In the genomic region with DNA sequence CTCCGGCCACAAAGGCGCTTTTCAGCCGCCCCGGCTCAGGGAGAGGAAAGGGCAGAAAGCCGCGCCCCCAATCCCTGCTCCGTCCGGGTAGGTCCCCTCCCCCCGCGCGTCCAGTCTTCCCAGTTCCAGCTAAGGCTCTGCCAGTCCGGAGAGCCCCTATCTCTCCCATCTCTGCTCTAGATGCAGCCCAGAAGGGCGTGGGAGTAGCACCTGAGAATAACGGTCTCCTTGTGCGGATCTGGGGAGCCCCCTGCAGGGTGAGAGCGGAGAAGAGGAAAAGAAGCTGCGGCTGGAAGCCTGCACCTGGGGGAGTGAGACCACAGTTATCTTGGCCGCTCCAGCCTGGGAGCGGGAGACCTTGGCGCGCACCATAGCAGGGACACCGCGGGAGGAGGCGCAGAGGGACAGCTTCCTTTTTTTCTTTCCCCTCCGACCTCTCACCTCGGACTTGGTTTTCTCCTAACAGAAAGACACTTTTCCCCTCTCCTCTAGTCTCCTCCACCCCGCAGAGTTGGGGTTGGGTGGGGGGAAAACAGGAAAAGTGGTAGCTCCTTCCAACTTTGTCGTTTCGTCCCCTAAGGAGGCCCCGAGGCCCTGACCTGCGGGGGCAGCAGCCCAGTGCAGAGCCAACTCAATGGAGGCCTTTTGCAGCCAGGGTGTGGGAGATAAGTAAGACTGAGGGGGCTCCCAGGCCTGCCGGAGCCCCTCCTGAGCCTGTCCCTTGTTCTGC, we compare ENCODE assay signal across 8 cellular contexts. TPM values are rescaled to one million over a fixed set of nuclear protein-coding genes. Genes with fewer than 3 reads are reported as not detected.
DNase-seq lines count a peak whose midpoint lies in the region; ATAC-seq, FAIRE-seq and TF ChIP-seq lines count a peak whose summit lies in the region.

No MANE protein-coding gene starts in this region.

- H3K36me3 Mint-ChIP-seq in activated T-helper 1 cell treated with anti-CD3 and anti-CD28 coated beads, Interleukin-12 subunit alpha, Interleukin-12 subunit beta, Interleukin-2, Interleukin-4 antibody, amounts not matched to agents 30 ng/mL and 10 ng/mL and 1 ng/mL, durations not matched to agents 14 hours and 24 hours and 36 hours (ENCODE audit: low read depth) = peaks cover 18% of the 10 kb centered on the region

- H3K27me3 ChIP-seq in OCI-LY1 (ENCODE audit: insufficient read depth, low read length) (no peaks in the 10 kb centered on the region; the same call in none of the 2 replicates), psoas muscle (ENCODE audit: insufficient read depth in 3 of 3, low read length in 2 of 3) (peaks cover 0 to 55% (median 24%) of the 10 kb centered on the region in 3 donors)

- FAIRE-seq in frontal cortex (lab: Jason Lieb, UNC) = no peak

- peaks cover 66% of the 10 kb centered on the region for H3K4me1 Mint-ChIP-seq in activated T-helper 1 cell treated with anti-CD3 and anti-CD28 coated beads, Interleukin-12 subunit alpha, Interleukin-12 subunit beta, Interleukin-2, Interleukin-4 antibody, amounts not matched to agents 30 ng/mL and 10 ng/mL and 1 ng/mL, durations not matched to agents 14 hours and 24 hours and 36 hours (ENCODE audit: low read depth)

- H3K4me3 ChIP-seq in OCI-LY1 (ENCODE audit: low read depth, low read length, poor library complexity, severe bottlenecking) = no peak overlapping the region
- H3K4me3 ChIP-seq in psoas muscle = peak overlapping the region; percentile 46

- H3K9me3 ChIP-seq in OCI-LY1 (ENCODE audit: low read length) = no peaks in the 10 kb centered on the region
- H3K9me3 ChIP-seq in psoas muscle = no peaks in the 10 kb centered on the region

- no peaks in the 10 kb centered on the region for H3K9me3 Mint-ChIP-seq in activated T-helper 1 cell treated with anti-CD3 and anti-CD28 coated beads, Interleukin-12 subunit alpha, Interleukin-12 subunit beta, Interleukin-2, Interleukin-4 antibody, amounts not matched to agents 30 ng/mL and 10 ng/mL and 1 ng/mL, durations not matched to agents 14 hours and 24 hours and 36 hours

- peak overlapping the region; percentile 45 for H3K4me3 Mint-ChIP-seq in activated T-helper 1 cell treated with anti-CD3 and anti-CD28 coated beads, Interleukin-12 subunit alpha, Interleukin-12 subunit beta, Interleukin-2, Interleukin-4 antibody, amounts not matched to agents 30 ng/mL and 10 ng/mL and 1 ng/mL, durations not matched to agents 14 hours and 24 hours and 36 hours

- H3K27ac Mint-ChIP-seq in activated T-helper 1 cell treated with anti-CD3 and anti-CD28 coated beads, Interleukin-12 subunit alpha, Interleukin-12 subunit beta, Interleukin-2, Interleukin-4 antibody, amounts not matched to agents 30 ng/mL and 10 ng/mL and 1 ng/mL, durations not matched to agents 14 hours and 24 hours and 36 hours = peak overlapping the region; percentile 61

- H3K9ac ChIP-seq in OCI-LY1 (ENCODE audit: low read length) = no peak overlapping the region

- TF ChIP-seq CTCF in OCI-LY1 (IDR thresholded peaks at IDR 0.05; ENCODE audit: low read length) = peak; percentile 33; the same call in 1 of the 2 replicates
- TF ChIP-seq CTCF in psoas muscle (IDR thresholded peaks at IDR 0.05) = no peak

- no peak overlapping the region for H3K27ac ChIP-seq in OCI-LY1 (ENCODE audit: low read depth, low read length, poor library complexity, severe bottlenecking)
- no peak overlapping the region for H3K27ac ChIP-seq in psoas muscle

- H3K4me2 ChIP-seq in OCI-LY1 (ENCODE audit: low read length) = no peak overlapping the region

- no peaks in the 10 kb centered on the region for H3K9me2 ChIP-seq in OCI-LY1 (ENCODE audit: low read depth, low read length)

- H3K27me3 Mint-ChIP-seq in activated T-helper 1 cell treated with anti-CD3 and anti-CD28 coated beads, Interleukin-12 subunit alpha, Interleukin-12 subunit beta, Interleukin-2, Interleukin-4 antibody, amounts not matched to agents 30 ng/mL and 10 ng/mL and 1 ng/mL, durations not matched to agents 14 hours and 24 hours and 36 hours (ENCODE audit: insufficient read depth) = peaks cover 55% of the 10 kb centered on the region

- DNase-seq in NCI-H1417 (lab: John Stamatoyannopoulos, UW) (peak; percentile 47 to 63 (median 59)), NCI-H1417 treated with DMSO at 0.1 percent for 48 hours (lab: John Stamatoyannopoulos, UW) (no peak), frontal cortex (ENCODE audit: low spot score in 2 of 2) (peak; percentile 69 to 70), psoas muscle (peak in 1 of 2 donors; percentile 43), SHP77 treated with DMSO at 0.1 percent for 48 hours (lab: John Stamatoyannopoulos, UW) (no peak), RKO (ENCODE audit: low spot score) (no peak)
- DNase-seq in activated T-helper 1 cell treated with anti-CD3 and anti-CD28 coated beads, Interleukin-12 subunit alpha, Interleukin-12 subunit beta, Interleukin-2, Interleukin-4 antibody, amounts not matched to agents 30 ng/mL and 10 ng/mL and 1 ng/mL, durations not matched to agents 14 hours and 24 hours and 36 hours (ENCODE audit: low spot score) = peak; percentile 39

- WGBS in psoas muscle, 3 donors = 16 to 24% (median 22%) methylated on average over 21 to 32 of the region's 32 CpGs

- ATAC-seq in psoas muscle = no peak

- H3K4me1 ChIP-seq in OCI-LY1 (ENCODE audit: insufficient read depth, low read length, severe bottlenecking) = peaks cover 27% of the 10 kb centered on the region
- H3K4me1 ChIP-seq in psoas muscle = peaks cover 22% of the 10 kb centered on the region

- intact Hi-C loops in activated T-helper 1 cell treated with anti-CD3 and anti-CD28 coated beads, Interleukin-12 subunit alpha, Interleukin-12 subunit beta, Interleukin-2, Interleukin-4 antibody, amounts not matched to agents 30 ng/mL and 10 ng/mL and 1 ng/mL, durations not matched to agents 14 hours and 24 hours and 36 hours (cut with micrococcal nuclease) = loop anchor here (1.0 to 5.0 kb wide), 4 partner anchors 28 to 250 kb away; a partner anchor contains a TSS
- intact Hi-C loops in psoas muscle (cut with DNase I) = no loop called here

- H3K36me3 ChIP-seq in OCI-LY1 (ENCODE audit: insufficient read depth, low read length) = peaks cover 11% of the 10 kb centered on the region
- peaks cover 0 to 11% of the 10 kb centered on the region in 2 donors for H3K36me3 ChIP-seq in psoas muscle (ENCODE audit: insufficient read depth in 1 of 2, low read depth in 1 of 2)

- no peak overlapping the region for H2AFZ ChIP-seq in OCI-LY1 (ENCODE audit: low read length)

- no peaks in the 10 kb centered on the region for H3F3A ChIP-seq in OCI-LY1 (ENCODE audit: insufficient read depth, low read length)

- H3K79me2 ChIP-seq in OCI-LY1 (ENCODE audit: insufficient read depth, low read length) = no peaks in the 10 kb centered on the region

- H4K20me1 ChIP-seq in OCI-LY1 (ENCODE audit: insufficient read depth, low read length) = no peaks in the 10 kb centered on the region

RNA-seq across cellular contexts. Expression of a gene that starts 2.4 kb away (rescaled TPM):
- total RNA-seq in activated T-helper 1 cell treated with anti-CD3 and anti-CD28 coated beads, Interleukin-12 subunit alpha, Interleukin-12 subunit beta, Interleukin-2, Interleukin-4 antibody, amounts not matched to agents 30 ng/mL and 10 ng/mL and 1 ng/mL, durations not matched to agents 14 hours and 24 hours and 36 hours = 0.10 TPM in 1 of 2 replicates, not detected in the other
- total RNA-seq in frontal cortex = 0.41 TPM
- under 1 TPM; 0.07 to 0.43 (median 0.17) TPM for total RNA-seq in psoas muscle
- under 1 TPM; 0.08 to 0.39 (median 0.17) TPM for polyA plus RNA-seq in psoas muscle

RNA-seq across cellular contexts. Expression of a gene that starts 18.4 kb away (rescaled TPM):
- 50.4 and 52.5 TPM in 2 replicates for total RNA-seq in activated T-helper 1 cell treated with anti-CD3 and anti-CD28 coated beads, Interleukin-12 subunit alpha, Interleukin-12 subunit beta, Interleukin-2, Interleukin-4 antibody, amounts not matched to agents 30 ng/mL and 10 ng/mL and 1 ng/mL, durations not matched to agents 14 hours and 24 hours and 36 hours
- 83.6 TPM for total RNA-seq in frontal cortex
- 10 to 100 TPM; 13.3 to 27.3 (median 21.3) TPM for total RNA-seq in psoas muscle
- 10 to 100 TPM; 13.3 to 16.8 (median 14.1) TPM for polyA plus RNA-seq in psoas muscle

RNA-seq across cellular contexts. Expression of a gene that starts 22.5 kb away (rescaled TPM):
- 8.6 and 10.7 TPM in 2 replicates for total RNA-seq in activated T-helper 1 cell treated with anti-CD3 and anti-CD28 coated beads, Interleukin-12 subunit alpha, Interleukin-12 subunit beta, Interleukin-2, Interleukin-4 antibody, amounts not matched to agents 30 ng/mL and 10 ng/mL and 1 ng/mL, durations not matched to agents 14 hours and 24 hours and 36 hours
- total RNA-seq in frontal cortex (1.2 TPM), psoas muscle (under 1 TPM in 1 of 4 donors, not detected in 3; 0.97 TPM)
- polyA plus RNA-seq in psoas muscle = 1 to 10 TPM in 1 of 3 donors, under 1 TPM in 2; 0.21 to 1.2 (median 0.57) TPM

RNA-seq across cellular contexts. Expression of a gene that starts 31.7 kb away (rescaled TPM):
- 107 and 109 TPM in 2 replicates for total RNA-seq in activated T-helper 1 cell treated with anti-CD3 and anti-CD28 coated beads, Interleukin-12 subunit alpha, Interleukin-12 subunit beta, Interleukin-2, Interleukin-4 antibody, amounts not matched to agents 30 ng/mL and 10 ng/mL and 1 ng/mL, durations not matched to agents 14 hours and 24 hours and 36 hours
- total RNA-seq in frontal cortex (14.7 TPM), psoas muscle (10 to 100 TPM; 62.6 to 69.8 (median 65.1) TPM)
- 10 to 100 TPM; 10.8 to 65.8 (median 13.9) TPM for polyA plus RNA-seq in psoas muscle

RNA-seq across cellular contexts. Expression of a gene that starts 38.9 kb away (rescaled TPM):
- total RNA-seq in activated T-helper 1 cell treated with anti-CD3 and anti-CD28 coated beads, Interleukin-12 subunit alpha, Interleukin-12 subunit beta, Interleukin-2, Interleukin-4 antibody, amounts not matched to agents 30 ng/mL and 10 ng/mL and 1 ng/mL, durations not matched to agents 14 hours and 24 hours and 36 hours = 1,521 TPM in 2 replicates
- total RNA-seq in frontal cortex (1,528 TPM), psoas muscle (100 to 1,000 TPM; 101 to 368 (median 242) TPM)
- polyA plus RNA-seq in psoas muscle = 1,000 to 10,000 TPM in 1 of 3 donors, 100 to 1,000 TPM in 2; 294 to 1,147 (median 389) TPM

Comparison
In these comparisons a context has a peak if more than half of its experiments do, and no peak if none do; other contexts are left out.
1. DNase-seq: peak in NCI-H1417 (3 of 3), activated T-helper 1 cell treated with anti-CD3 and anti-CD28 coated beads, Interleukin-12 subunit alpha, Interleukin-12 subunit beta, Interleukin-2, Interleukin-4 antibody, amounts not matched to agents 30 ng/mL and 10 ng/mL and 1 ng/mL, durations not matched to agents 14 hours and 24 hours and 36 hours (single experiment) and frontal cortex (2 of 2); none in NCI-H1417 treated with DMSO at 0.1 percent for 48 hours (single experiment), SHP77 treated with DMSO at 0.1 percent for 48 hours (single experiment) and RKO (single experiment).